1 cellular context compared by ENCODE assay signal in the genomic region with DNA sequence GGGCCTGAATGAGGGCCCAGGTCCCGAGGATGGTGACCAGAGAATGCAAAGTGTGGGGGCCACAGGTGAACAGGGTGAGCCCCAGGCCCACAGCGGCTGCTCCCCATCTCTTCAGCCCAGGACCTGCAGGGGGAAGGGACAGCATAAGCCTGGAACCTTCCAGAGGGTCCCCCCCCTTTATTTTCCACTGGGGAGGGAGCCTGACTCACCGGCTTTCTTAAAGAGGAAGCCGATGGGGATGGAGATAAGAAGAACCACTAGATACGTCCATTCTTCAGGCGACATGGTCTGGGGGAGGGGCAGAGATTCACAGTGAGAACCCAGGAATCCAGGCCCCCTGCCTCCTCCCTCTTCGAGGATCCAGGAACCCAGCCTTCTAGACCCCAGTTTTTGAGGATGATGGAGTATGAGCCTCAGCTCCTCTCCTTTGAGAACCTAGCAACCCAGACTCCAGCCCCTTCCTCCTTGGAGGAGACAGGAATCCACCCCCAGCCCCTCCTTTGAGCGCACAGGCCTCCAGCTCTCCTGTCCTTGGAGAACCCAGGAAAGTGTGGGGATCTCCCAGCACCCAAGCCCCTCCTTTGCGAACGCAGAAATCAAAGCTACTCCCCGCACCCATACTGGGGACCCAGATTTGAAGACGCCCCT.
A peak's percentile ranks its signal among the peaks of the same experiment; 100 is the strongest.
TF ChIP-seq lines count a peak whose summit lies in the region.

No MANE protein-coding gene starts in this region.

TF ChIP-seq in HepG2, 621 proteins besides CTCF, POLR2A, EP300 and RAD21:
- TF ChIP-seq FOSL2 (CRISPR knock-in tag; IDR thresholded peaks at IDR 0.05) (no peak), ZNF678 (CRISPR knock-in tag; IDR thresholded peaks at IDR 0.05) (no peak), KDM2A (CRISPR knock-in tag; IDR thresholded peaks at IDR 0.05; ENCODE audit: borderline replicate concordance, low read depth) (0 out of 2 replicates have a peak, but pooled peaks have one; percentile 7)
- TF ChIP-seq, protein P1, sequence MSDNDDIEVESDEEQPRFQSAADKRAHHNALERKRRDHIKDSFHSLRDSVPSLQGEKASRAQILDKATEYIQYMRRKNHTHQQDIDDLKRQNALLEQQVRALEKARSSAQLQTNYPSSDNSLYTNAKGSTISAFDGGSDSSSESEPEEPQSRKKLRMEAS (IDR thresholded peaks at IDR 0.05), result no peak
- TF ChIP-seq, protein P2, sequence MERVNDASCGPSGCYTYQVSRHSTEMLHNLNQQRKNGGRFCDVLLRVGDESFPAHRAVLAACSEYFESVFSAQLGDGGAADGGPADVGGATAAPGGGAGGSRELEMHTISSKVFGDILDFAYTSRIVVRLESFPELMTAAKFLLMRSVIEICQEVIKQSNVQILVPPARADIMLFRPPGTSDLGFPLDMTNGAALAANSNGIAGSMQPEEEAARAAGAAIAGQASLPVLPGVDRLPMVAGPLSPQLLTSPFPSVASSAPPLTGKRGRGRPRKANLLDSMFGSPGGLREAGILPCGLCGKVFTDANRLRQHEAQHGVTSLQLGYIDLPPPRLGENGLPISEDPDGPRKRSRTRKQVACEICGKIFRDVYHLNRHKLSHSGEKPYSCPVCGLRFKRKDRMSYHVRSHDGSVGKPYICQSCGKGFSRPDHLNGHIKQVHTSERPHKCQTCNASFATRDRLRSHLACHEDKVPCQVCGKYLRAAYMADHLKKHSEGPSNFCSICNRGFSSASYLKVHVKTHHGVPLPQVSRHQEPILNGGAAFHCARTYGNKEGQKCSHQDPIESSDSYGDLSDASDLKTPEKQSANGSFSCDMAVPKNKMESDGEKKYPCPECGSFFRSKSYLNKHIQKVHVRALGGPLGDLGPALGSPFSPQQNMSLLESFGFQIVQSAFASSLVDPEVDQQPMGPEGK (CRISPR knock-in tag; IDR thresholded peaks at IDR 0.05), result peak; percentile 53
TF ChIP-seq in HepG2: peak in this region for 2.
